ENCODE assay signal across 13 cellular contexts in the genomic region with DNA sequence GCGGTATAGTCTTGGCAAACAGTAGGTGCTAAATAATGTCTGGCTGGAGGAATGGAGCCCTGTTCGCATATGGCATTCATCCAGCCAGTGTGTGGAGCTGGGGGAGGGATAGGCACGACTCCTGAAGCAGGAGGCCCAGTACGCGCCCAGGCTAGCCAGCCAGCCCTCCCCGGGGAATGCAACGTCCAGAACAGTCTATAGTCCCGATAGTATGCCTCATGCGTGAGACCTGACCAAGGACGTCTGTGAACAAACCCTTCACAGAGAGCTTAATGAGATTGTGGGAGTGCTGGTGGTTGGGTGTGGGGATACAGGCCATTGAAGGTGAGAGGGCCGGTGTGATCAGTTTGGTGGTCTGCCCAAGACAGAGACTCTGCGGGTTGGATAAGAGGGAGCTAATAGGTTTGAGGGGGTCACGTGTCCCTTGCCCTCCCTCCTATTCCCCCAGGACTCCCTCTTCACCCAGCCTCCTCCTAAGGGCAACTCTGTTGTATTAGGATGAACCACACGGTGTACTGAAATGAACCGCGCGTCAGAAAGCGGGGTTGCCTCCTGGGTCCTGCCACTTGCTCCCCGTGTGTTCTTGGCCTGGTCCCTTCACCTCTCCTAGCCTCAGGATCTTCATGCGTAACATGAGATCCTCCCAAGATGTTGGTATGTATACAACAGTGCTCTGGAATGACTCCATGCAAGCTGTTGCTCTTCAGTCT. TPM values are rescaled to one million over a fixed set of nuclear protein-coding genes. Genes with fewer than 3 reads are reported as not detected.
DNase-seq lines count a peak whose midpoint lies in the region; ATAC-seq and TF ChIP-seq lines count a peak whose summit lies in the region.
"Had no signal": no experiment of that assay in that cellular context is flagged by ENCODE, and none has a peak within 500 bp of the region (broad histone marks: within the 10 kb centered on the region; RNA-seq: fewer than 3 reads in every experiment).

No MANE protein-coding gene starts in this region.

- H3K36me3 ChIP-seq in PC-9 (ENCODE audit: low read depth): no peaks in the 10 kb centered on the region
- H3K36me3 ChIP-seq: heart right ventricle, neutrophil had no signal

- H3F3A ChIP-seq in PC-9 (ENCODE audit: insufficient read depth, low read depth): no peaks in the 10 kb centered on the region

- H3K27me3 ChIP-seq in PC-9 (ENCODE audit: insufficient read depth, low read depth): peaks cover 72% of the 10 kb centered on the region

- no peaks in the 10 kb centered on the region for H3K4me1 ChIP-seq in PC-9 (replicated peaks; ENCODE audit: insufficient read depth)
- H3K4me1 ChIP-seq: heart right ventricle had no signal

- no TSS peak for BruUV-seq in PC-9 (replicated peaks; lab: Mats Ljungman, UMichigan)

- no peak overlapping the region for H3K27ac ChIP-seq in PC-9
- H3K27ac ChIP-seq: epithelial cell of prostate, heart right ventricle, neutrophil had no signal

- no peaks in the 10 kb centered on the region for H3K9me2 ChIP-seq in PC-9 (ENCODE audit: insufficient read depth)

- H3K9me3 ChIP-seq in PC-9 (ENCODE audit: insufficient read depth, low read depth): no peaks in the 10 kb centered on the region
- H3K9me3 ChIP-seq: heart right ventricle, neutrophil had no signal

- DNase-seq in NCI-H526 (lab: John Stamatoyannopoulos, UW) (peak; percentile 31 to 77), NCI-H526 treated with DMSO at 0.1 percent for 48 hours (lab: John Stamatoyannopoulos, UW) (no peak), PC-9 (no peak), left lobe of liver (ENCODE audit: low spot score) (peak; percentile 38), sciatic nerve (ENCODE audit: low spot score) (peak; percentile 59), NCI-H1930 (lab: John Stamatoyannopoulos, UW) (no peak), NCI-H2227 treated with DMSO at 0.1 percent for 48 hours (lab: John Stamatoyannopoulos, UW) (no peak)
- DNase-seq: cerebellar nuclear complex had no signal

- no peak overlapping the region for H3K4me3 ChIP-seq in PC-9

- CTCF ChIA-PET in PC-9 (lab: Charles Lee): no interaction called here

- TF ChIP-seq CTCF in PC-9 (conservative IDR thresholded peaks at IDR 0.05): no peak

- no peak overlapping the region for H2AFZ ChIP-seq in PC-9

- POLR2A ChIA-PET in PC-9 (lab: Charles Lee; ENCODE audit: unreplicated experiment): no interaction called here

- intact Hi-C loops in PC-9 (cut with micrococcal nuclease; ENCODE audit: unreplicated experiment) (loop anchor here (1.0 to 10.0 kb wide), 7 partner anchors 175 to 1082 kb away; no protein-coding TSS in a partner anchor), sciatic nerve (cut with DNase I) (loop anchor here (5.0 to 10.0 kb wide), 4 partner anchors 172 to 604 kb away; no protein-coding TSS in a partner anchor)

- no peaks in the 10 kb centered on the region for H3K79me2 ChIP-seq in PC-9 (ENCODE audit: low read depth)

- no peaks in the 10 kb centered on the region; the same call in 1 of the 2 replicates for H4K20me1 ChIP-seq in PC-9 (ENCODE audit: insufficient read depth)

- ATAC-seq in left lobe of liver (no peak), sciatic nerve (no peak), GM18907 (IDR thresholded peaks at IDR 0.05; ENCODE audit: unreplicated experiment) (no peak)

- peak overlapping the region; percentile 64; the same call in 1 of the 2 replicates for H3K4me2 ChIP-seq in PC-9

RNA-seq across cellular contexts. Expression of a gene that starts 1.0 kb away (rescaled TPM):
- total RNA-seq in PC-9 (2021) (not detected in 2 replicates), left lobe of liver (0.05 TPM), sciatic nerve (0.27 TPM)
- total RNA-seq: A172 had no signal

Comparison
In these comparisons a context has a peak if more than half of its experiments do, and no peak if none do; other contexts are left out.
1. DNase-seq: peak in NCI-H526 (2 of 2), left lobe of liver (single experiment) and sciatic nerve (single experiment); none in NCI-H526 treated with DMSO at 0.1 percent for 48 hours (single experiment), PC-9 (0 of 2), NCI-H1930 (0 of 2) and NCI-H2227 treated with DMSO at 0.1 percent for 48 hours (single experiment).